ENCODE assay signal across 29 cellular contexts in genomic region chr7:156655232-156655628, GRCh38. TPM values are rescaled to one million over a fixed set of nuclear protein-coding genes. Genes with fewer than 3 reads are reported as not detected.
"Had no signal": no experiment of that assay in that cellular context is flagged by ENCODE, and none has a peak within 500 bp of the region (broad histone marks: within the 10 kb centered on the region; RNA-seq: fewer than 3 reads in every experiment).

No MANE protein-coding gene starts in this region.

- H3K4me1 Mint-ChIP-seq: natural killer cell; stimulated activated naive B cell treated with anti-CD40 and anti-IgM and Interleukin-4, amounts not matched to agents 10 μg/mL and 1 μg/mL and 100 μg/mL, for 72 hours had no signal

- H3K4me3 Mint-ChIP-seq: natural killer cell; nephron; stimulated activated effector memory CD8-positive, alpha-beta T cell treated with anti-CD3 and anti-CD28 coated beads, Interleukin-12 subunit alpha, Interleukin-12 subunit beta, amount 100 ng/mL, for 72 hours; stimulated activated naive B cell treated with anti-CD40 and anti-IgM and Interleukin-4, amounts not matched to agents 10 μg/mL and 1 μg/mL and 100 μg/mL, for 72 hours; stimulated activated naive CD8-positive, alpha-beta T cell treated with anti-CD3 and anti-CD28 coated beads, Interleukin-15, Interleukin-2, amounts not matched to agents 100 ng/mL and 50 ng/mL, for 24 hours had no signal

- H3K4me1 ChIP-seq: parathyroid adenoma, psoas muscle, right lobe of liver, sigmoid colon, thyroid gland, tibial nerve, upper lobe of left lung, vagina had no signal

- ATAC-seq: natural killer cell; psoas muscle; right cardiac atrium; right lobe of liver; stimulated activated effector memory CD8-positive, alpha-beta T cell treated with anti-CD3 and anti-CD28 coated beads, Interleukin-12 subunit alpha, Interleukin-12 subunit beta, amount 100 ng/mL, for 72 hours; stimulated activated naive B cell treated with anti-CD40 and anti-IgM and Interleukin-4, amounts not matched to agents 10 μg/mL and 1 μg/mL and 100 μg/mL, for 72 hours had no signal

- DNase-seq: natural killer cell; occipital lobe; ovary; posterior cingulate gyrus; psoas muscle; right cardiac atrium; right lobe of liver; sigmoid colon; small intestine; stimulated activated CD4-positive, alpha-beta T cell treated with anti-CD3 and anti-CD28 coated beads, Interleukin-15, amount 100 ng/mL, for 24 hours; stimulated activated CD4-positive, alpha-beta T cell treated with anti-CD3 and anti-CD28 coated beads, Interleukin-2, amount 100 ng/mL, for 24 hours; stimulated activated CD4-positive, alpha-beta T cell treated with anti-CD3 and anti-CD28 coated beads, Interleukin-2, amount 100 ng/mL, for 48 hours; stimulated activated CD4-positive, alpha-beta T cell treated with anti-CD3 and anti-CD28 coated beads, Interleukin-4, amount 100 ng/mL, for 24 hours; stimulated activated naive B cell treated with anti-CD40 and anti-IgM and Interleukin-4, amounts not matched to agents 10 μg/mL and 1 μg/mL and 100 μg/mL, for 72 hours; stimulated activated naive CD4-positive, alpha-beta T cell treated with Interleukin-2 at 50 U/mL for 16 hours; stomach; thyroid gland; trophoblast cell; upper lobe of left lung had no signal

- H3K27ac ChIP-seq: neutrophil, ovary, parathyroid adenoma, psoas muscle, right lobe of liver, sigmoid colon, stomach, thoracic aorta, thyroid gland, tibial nerve, upper lobe of left lung, vagina had no signal

- FAIRE-seq: small intestine, urothelium cell line had no signal

- H3K9me3 Mint-ChIP-seq: natural killer cell; nephron; stimulated activated effector memory CD8-positive, alpha-beta T cell treated with anti-CD3 and anti-CD28 coated beads, Interleukin-12 subunit alpha, Interleukin-12 subunit beta, amount 100 ng/mL, for 72 hours; stimulated activated naive B cell treated with anti-CD40 and anti-IgM and Interleukin-4, amounts not matched to agents 10 μg/mL and 1 μg/mL and 100 μg/mL, for 72 hours; stimulated activated naive CD8-positive, alpha-beta T cell treated with anti-CD3 and anti-CD28 coated beads, Interleukin-15, Interleukin-2, amounts not matched to agents 100 ng/mL and 50 ng/mL, for 24 hours had no signal

- H3K79me2 ChIP-seq: parathyroid adenoma had no signal

- H3K36me3 ChIP-seq: neutrophil, ovary, right lobe of liver, sigmoid colon, stomach, thoracic aorta, thyroid gland, tibial nerve, upper lobe of left lung, vagina had no signal

- H3K36me3 Mint-ChIP-seq: natural killer cell had no signal

- H2AFZ ChIP-seq: parathyroid adenoma had no signal

- H3K9ac ChIP-seq: parathyroid adenoma had no signal

- H3K4me3 ChIP-seq: ovary, psoas muscle, right lobe of liver, sigmoid colon, stomach, thoracic aorta, thyroid gland, tibial nerve, upper lobe of left lung, vagina had no signal

- H3K27me3 ChIP-seq: ovary, right lobe of liver, thyroid gland, upper lobe of left lung, vagina had no signal

- H3K27ac Mint-ChIP-seq: natural killer cell; nephron; progenitor cell of endocrine pancreas; stimulated activated effector memory CD8-positive, alpha-beta T cell treated with anti-CD3 and anti-CD28 coated beads, Interleukin-12 subunit alpha, Interleukin-12 subunit beta, amount 100 ng/mL, for 72 hours; stimulated activated naive B cell treated with anti-CD40 and anti-IgM and Interleukin-4, amounts not matched to agents 10 μg/mL and 1 μg/mL and 100 μg/mL, for 72 hours; stimulated activated naive CD8-positive, alpha-beta T cell treated with anti-CD3 and anti-CD28 coated beads, Interleukin-15, Interleukin-2, amounts not matched to agents 100 ng/mL and 50 ng/mL, for 24 hours had no signal

- H3K9me3 ChIP-seq: neutrophil, ovary, psoas muscle, right lobe of liver, sigmoid colon, stomach, thoracic aorta, thyroid gland, tibial nerve, upper lobe of left lung, vagina had no signal

RNA-seq across cellular contexts. Expression of gene RNF32, which starts 14.7 kb away (rescaled TPM):
- total RNA-seq: thoracic aorta, vagina had no signal
